ENCODE assay signal across 20 cellular contexts in genomic region chrX:41946230-41946629, GRCh38. TPM values are rescaled to one million over a fixed set of nuclear protein-coding genes. Genes with fewer than 3 reads are reported as not detected.
DNase-seq lines count a peak whose midpoint lies in the region; ATAC-seq, FAIRE-seq and TF ChIP-seq lines count a peak whose summit lies in the region.
"Had no signal": no experiment of that assay in that cellular context is flagged by ENCODE, and none has a peak within 500 bp of the region (broad histone marks: within the 10 kb centered on the region; RNA-seq: fewer than 3 reads in every experiment).

No MANE protein-coding gene starts in this region.

- FAIRE-seq in K562 (lab: Jason Lieb, UNC) (no peak), small intestine (lab: Jason Lieb, UNC) (no peak), RCC 7860 (lab: Jason Lieb, UNC) (no peak)
- FAIRE-seq: GM18507 had no signal

- peak overlapping the region; percentile 50 for H3K9ac ChIP-seq in HUES64 (ENCODE audit: low read depth, low read length)
- no peak overlapping the region for H3K9ac ChIP-seq in K562 (ENCODE audit: insufficient read depth in 1 of 2, low read depth in 2 of 2, low read length in 2 of 2)

- no peaks in the 10 kb centered on the region for H3K9me1 ChIP-seq in K562 (ENCODE audit: control insufficient read depth, insufficient read depth, low read length)

- H3K27ac ChIP-seq in HUES64 (ENCODE audit: low read depth, low read length) (peak overlapping the region; percentile 35), K562 (ENCODE audit: extremely low read depth, low read depth, low read length) (no peak overlapping the region), small intestine (ENCODE audit: low read depth in 1 of 2, low read length in 1 of 2) (no peak overlapping the region), prostate gland (no peak overlapping the region)

- no TSS peak for BruUV-seq in K562 (replicated peaks; lab: Mats Ljungman, UMichigan)

- intact Hi-C loops in K562 (cut with micrococcal nuclease) (no loop called here), left colon (cut with DNase I, micrococcal nuclease) (no loop called here), prostate gland (cut with DNase I) (no loop called here)

- in situ Hi-C loops in K562 (cut with MboI) = loop anchor here (25.0 kb wide), 1 partner anchor 409 kb away; no protein-coding TSS in a partner anchor

- H3K4me1 ChIP-seq in HUES64 (ENCODE audit: insufficient read depth, low read length) (peaks cover 19% of the 10 kb centered on the region), K562 (replicated peaks in 1 of 2; ENCODE audit: control insufficient read depth in 2 of 2, insufficient read depth in 2 of 2, low read length in 2 of 2) (no peaks in the 10 kb centered on the region), small intestine (ENCODE audit: control insufficient read depth in 2 of 2, insufficient read depth in 1 of 2, low read depth in 1 of 2, low read length in 1 of 2) (no peaks in the 10 kb centered on the region), prostate gland (replicated peaks) (no peaks in the 10 kb centered on the region)
- H3K4me1 ChIP-seq: BE2C, Peyer's patch had no signal

- ATAC-seq in K562 (no peak), left colon (peak; percentile 96)
- ATAC-seq: HCT116, SK-N-SH treated with all-trans-retinoic acid at 6 μM for 48 hours had no signal

- no peaks in the 10 kb centered on the region for H3K79me2 ChIP-seq in K562 (ENCODE audit: control insufficient read depth, insufficient read depth, low read length)

- H3K4me3 ChIP-seq in HUES64 (ENCODE audit: low read length) = no peak overlapping the region
- H3K4me3 ChIP-seq in K562 = no peak overlapping the region
- H3K4me3 ChIP-seq in small intestine (ENCODE audit: low read depth in 1 of 2, low read length in 2 of 2) = no peak overlapping the region
- no peak overlapping the region for H3K4me3 ChIP-seq in prostate gland
- H3K4me3 ChIP-seq: Peyer's patch had no signal

- DNase-seq in K562 (ENCODE audit: extremely low read depth in 1 of 4, low spot score in 3 of 4) = no peak
- peak; percentile 25 to 35 for DNase-seq in left colon
- peak; percentile 81 for DNase-seq in small intestine
- DNase-seq in DMS53 treated with DMSO at 0.1 percent for 48 hours (lab: John Stamatoyannopoulos, UW; ENCODE audit: unreplicated experiment) = no peak
- no peak for DNase-seq in NCI-H1436 treated with DMSO at 0.1 percent for 48 hours (lab: John Stamatoyannopoulos, UW)
- DNase-seq in prostate gland (ENCODE audit: low spot score) = no peak
- DNase-seq in RCC 7860 (ENCODE audit: low spot score) = no peak
- DNase-seq: BE2C, DMS153, MM.1S, NCI-H1105, NCI-H187 treated with DMSO at 0.1 percent for 48 hours, NCI-H446 treated with DMSO at 0.1 percent for 48 hours, NCI-H774, SHP77 had no signal

- TF ChIP-seq POLR2A in K562 (conservative IDR thresholded peaks at IDR 0.05) (no peak), prostate gland (IDR thresholded peaks at IDR 0.05) (no peak)

- H3K36me3 ChIP-seq in HUES64 (ENCODE audit: insufficient read depth, low read length) = no peaks in the 10 kb centered on the region
- no peaks in the 10 kb centered on the region for H3K36me3 ChIP-seq in K562 (ENCODE audit: control insufficient read depth, insufficient read depth, low read length)
- H3K36me3 ChIP-seq in small intestine (ENCODE audit: control insufficient read depth in 2 of 2, insufficient read depth in 2 of 2, low read length in 2 of 2) = no peaks in the 10 kb centered on the region
- H3K36me3 ChIP-seq in prostate gland = no peaks in the 10 kb centered on the region
- H3K36me3 ChIP-seq: BE2C, Peyer's patch had no signal

- H3K4me2 ChIP-seq in K562 (ENCODE audit: insufficient read depth, low read length) = no peak overlapping the region

- TF ChIP-seq CTCF in K562 (IDR thresholded peaks at IDR 0.05 in 2 of 3, conservative IDR thresholded peaks at IDR 0.05 in 1 of 3; ENCODE audit: insufficient read depth in 2 of 3, low read depth in 1 of 3, low read length in 3 of 3) (no peak), prostate gland (IDR thresholded peaks at IDR 0.05) (no peak)

- TF ChIP-seq RAD21 in K562 (CRISPR knock-in tag; conservative IDR thresholded peaks at IDR 0.05 in 1 of 2, IDR thresholded peaks at IDR 0.05 in 1 of 2) = no peak

- CTCF ChIA-PET in K562 (lab: Yijun Ruan, JAX; ENCODE audit: low intra/inter-chr PET ratio) = no interaction called here

- no peaks in the 10 kb centered on the region for H4K20me1 ChIP-seq in K562 (replicated peaks; ENCODE audit: control insufficient read depth, insufficient read depth, low read length)

- 0 out of 2 replicates have a peak overlapping the region, but pooled peaks have one; percentile 16 for H2AFZ ChIP-seq in K562 (ENCODE audit: low read depth, low read length)

- H3K27me3 ChIP-seq in HUES64 (ENCODE audit: insufficient read depth, low read length) (no peaks in the 10 kb centered on the region), K562 (ENCODE audit: control insufficient read depth in 2 of 2, insufficient read depth in 2 of 2, low read length in 2 of 2) (no peaks in the 10 kb centered on the region), small intestine (ENCODE audit: control insufficient read depth in 2 of 2, insufficient read depth in 2 of 2, low read length in 2 of 2) (no peaks in the 10 kb centered on the region), prostate gland (replicated peaks; ENCODE audit: insufficient read depth) (no peaks in the 10 kb centered on the region)
- H3K27me3 ChIP-seq: BE2C, Peyer's patch had no signal

- H3K9me3 ChIP-seq in HUES64 (ENCODE audit: insufficient read depth, low read depth, low read length) (no peaks in the 10 kb centered on the region), K562 (replicated peaks; ENCODE audit: control insufficient read depth, insufficient read depth, low read depth, low read length) (no peaks in the 10 kb centered on the region), small intestine (ENCODE audit: control insufficient read depth, low read depth) (no peaks in the 10 kb centered on the region), prostate gland (no peaks in the 10 kb centered on the region)
- H3K9me3 ChIP-seq: BE2C, Peyer's patch had no signal

- WGBS in HUES64 = 20% methylated on average over 2 of the region's 3 CpGs
- WGBS in K562 (ENCODE audit: insufficient coverage, low coverage, missing lambda C conversion rate) = 20% methylated on average over 3 of the region's 3 CpGs
- 21 to 51% (median 22%) methylated on average over 3 of the region's 3 CpGs for WGBS in small intestine, 3 donors
- 79% methylated on average over 3 of the region's 3 CpGs for WGBS in prostate gland

- POLR2A ChIA-PET in K562 (lab: Yijun Ruan, JAX) = no interaction called here

- no peak for TF ChIP-seq EP300 in K562 (IDR thresholded peaks at IDR 0.05; ENCODE audit: low read length)

TF ChIP-seq in K562, 482 proteins besides CTCF, POLR2A, EP300 and RAD21 (continues in another document):
- no peak for TF ChIP-seq PHF21A (IDR thresholded peaks at IDR 0.05; ENCODE audit: borderline replicate concordance, low read depth)
- no peak for TF ChIP-seq ZBTB43 (CRISPR knock-in tag; IDR thresholded peaks at IDR 0.05)
- no peak for TF ChIP-seq ZKSCAN3 (CRISPR knock-in tag; IDR thresholded peaks at IDR 0.05)
- TF ChIP-seq TARDBP (IDR thresholded peaks at IDR 0.05) = no peak
- no peak for TF ChIP-seq SLC30A9 (CRISPR knock-in tag; IDR thresholded peaks at IDR 0.05)
- no peak for TF ChIP-seq ZFP36 (IDR thresholded peaks at IDR 0.05; ENCODE audit: low read depth, low read length, partially characterized antibody)
- no peak for TF ChIP-seq SNRNP70 (optimal IDR thresholded peaks at IDR 0.05; ENCODE audit: low read depth, low read length)
- no peak for TF ChIP-seq ZNF395 (CRISPR knock-in tag; IDR thresholded peaks at IDR 0.05)

RNA-seq across cellular contexts. Expression of gene CASK, which starts 22.9 kb away (rescaled TPM):
- polyA plus RNA-seq in HUES64 (2013, experiment 1 of 2) = 28.2 TPM
- 30.6 TPM for polyA plus RNA-seq in HUES64 (2013, experiment 2 of 2)
- total RNA-seq in K562 (2011; cell fraction: chromatin; rRNA removed; ENCODE audit: low replicate concordance) = 7.2 and 10.1 TPM in 2 replicates
- 3.0 and 4.3 TPM in 2 replicates for total RNA-seq in K562 (2011; cell fraction: nucleolus; rRNA removed)
- total RNA-seq in K562 (2011; cell fraction: nucleoplasm; rRNA removed) = 5.0 and 5.8 TPM in 2 replicates
- total RNA-seq in K562 (2014; rRNA removed) (2.4 and 5.4 TPM in 2 replicates), K562 (2014; rRNA removed; fragmentation: Illumina TruSeq; extraction: Trizol) (6.3 TPM in 2 replicates), K562 (2015; rRNA removed; fragmentation: Illumina TruSeq; extraction: Trizol) (4.9 and 5.3 TPM in 2 replicates), K562 (2021) (5.7 and 7.4 TPM in 2 replicates), left colon (100 to 1,000 TPM in 1 of 2 donors, 10 to 100 TPM in 1; 88.3 to 112 TPM), prostate gland (10 to 100 TPM; 19.7 to 20.4 TPM)
- polyA plus RNA-seq in K562 (2011; rRNA removed) (1.9 and 5.2 TPM in 2 replicates), K562 (2014; fragmentation: Illumina TruSeq; extraction: Trizol) (2.6 and 3.1 TPM in 2 replicates), K562 (2014; fragmentation: Nextera tagmentation; extraction: Ambion mirVana) (1 to 10 TPM; 1.3 to 1.5 TPM), K562 (2014; rRNA removed) (2.3 and 3.8 TPM in 2 replicates), small intestine (10 to 100 TPM; 16.5 to 30.8 (median 19.5) TPM)
- 1.3 TPM in 2 replicates for polyA plus RNA-seq in K562 (2011; cell fraction: cytosol; rRNA removed)
- polyA plus RNA-seq in K562 (2011; cell fraction: nucleus; rRNA removed) = 1.4 and 1.7 TPM in 2 replicates
- 4.7 and 5.2 TPM in 2 replicates for polyA plus RNA-seq in K562 (2012)
- 4.0 and 9.8 TPM in 2 replicates for polyA minus RNA-seq in K562 (2011; rRNA and poly(A)+ RNA removed)
- polyA minus RNA-seq in K562 (2011; cell fraction: cytosol; rRNA and poly(A)+ RNA removed) = 1.6 and 9.1 TPM in 2 replicates
- polyA minus RNA-seq in K562 (2011; cell fraction: nucleus; rRNA and poly(A)+ RNA removed) = 2.2 and 5.4 TPM in 2 replicates

Comparison
In these comparisons a context has a peak if more than half of its experiments do, and no peak if none do; other contexts are left out.
1. DNase-seq: peak in left colon (2 of 2) and small intestine (single experiment); none in K562 (0 of 4), DMS53 treated with DMSO at 0.1 percent for 48 hours (single experiment), NCI-H1436 treated with DMSO at 0.1 percent for 48 hours (single experiment), prostate gland (single experiment) and RCC 7860 (single experiment).
2. RNA of gene CASK, which starts 22.9 kb away (total RNA-seq): 88.3 to 112 TPM in left colon; 19.7 to 20.4 TPM in prostate gland and 2.4 to 10.1 TPM in K562; every median in the first group is over 4 times any median in the second.